ENCODE assay signal across 8 cellular contexts in genomic region chr3:23805228-23805880, GRCh38. TPM values are rescaled to one million over a fixed set of nuclear protein-coding genes. Genes with fewer than 3 reads are reported as not detected.
DNase-seq lines count a peak whose midpoint lies in the region; ATAC-seq and TF ChIP-seq lines count a peak whose summit lies in the region.

No MANE protein-coding gene starts in this region.

- H4K20me1 ChIP-seq in neural progenitor cell (ENCODE audit: low read depth): peaks cover 25% of the 10 kb centered on the region

- peak overlapping the region in 1 of 2 donors; percentile 33 for H3K4me3 ChIP-seq in CD4-positive, alpha-beta memory T cell (ENCODE audit: low read length in 2 of 2)
- H3K4me3 ChIP-seq in MG63 (peak overlapping the region; percentile 56), ectodermal cell (ENCODE audit: insufficient read depth, low read depth, low read length) (peak overlapping the region; percentile 83), neural progenitor cell (peak overlapping the region; percentile 86)

- H3F3A ChIP-seq in neural progenitor cell (ENCODE audit: low read depth): peaks cover 17% of the 10 kb centered on the region

- no peak overlapping the region for H3K27ac ChIP-seq in CD4-positive, alpha-beta memory T cell (ENCODE audit: low read depth, low read length)
- H3K27ac ChIP-seq in ectodermal cell (ENCODE audit: insufficient read depth, low read depth, low read length, poor library complexity, severe bottlenecking) (no peak overlapping the region), neural progenitor cell (no peak overlapping the region)

- H3K4me3 Mint-ChIP-seq in CD4-positive, alpha-beta memory T cell: peak overlapping the region; percentile 89 to 97 (median 94)
- H3K4me3 Mint-ChIP-seq in neural progenitor cell: peak overlapping the region; percentile 95

- DNase-seq in CD4-positive, alpha-beta memory T cell: peak in 1 of 5 donors; percentile 5
- DNase-seq in MG63 (no peak), neural progenitor cell (ENCODE audit: low spot score) (no peak), GF-D8 (lab: John Stamatoyannopoulos, UW) (no peak), NCI-H510A (lab: John Stamatoyannopoulos, UW) (no peak)
- DNase-seq in stimulated activated naive CD4-positive, alpha-beta T cell treated with Interleukin-2 at 50 U/mL for 16 hours (lab: John Stamatoyannopoulos, UW): no peak

- 11 to 17% methylated on average over 16 to 21 of the region's 21 CpGs for WGBS in ectodermal cell, 2 experiments

- H2AFZ ChIP-seq in neural progenitor cell (replicated peaks): peak overlapping the region; percentile 90

- peaks cover 41% of the 10 kb centered on the region for H3K4me1 ChIP-seq in CD4-positive, alpha-beta memory T cell (ENCODE audit: insufficient read depth, low read length)
- H3K4me1 ChIP-seq in ectodermal cell (ENCODE audit: control insufficient read depth, insufficient read depth, low read length) (peaks cover 13% of the 10 kb centered on the region), neural progenitor cell (peaks cover 40% of the 10 kb centered on the region)

- no peak for TF ChIP-seq CTCF in neural progenitor cell (IDR thresholded peaks at IDR 0.05)

- peak overlapping the region; percentile 89 to 97 (median 93) for H3K27ac Mint-ChIP-seq in CD4-positive, alpha-beta memory T cell
- peak overlapping the region; percentile 94 for H3K27ac Mint-ChIP-seq in neural progenitor cell

- peak overlapping the region; percentile 35 for H3K9ac ChIP-seq in neural progenitor cell

- no peaks in the 10 kb centered on the region for H3K27me3 Mint-ChIP-seq in CD4-positive, alpha-beta memory T cell
- H3K27me3 Mint-ChIP-seq in neural progenitor cell (ENCODE audit: insufficient read depth, low read depth): peaks cover 3% of the 10 kb centered on the region

- no peaks in the 10 kb centered on the region for H3K27me3 ChIP-seq in CD4-positive, alpha-beta memory T cell (ENCODE audit: insufficient read depth, low read length)
- H3K27me3 ChIP-seq in MG63: no peaks in the 10 kb centered on the region
- H3K27me3 ChIP-seq in ectodermal cell (ENCODE audit: control insufficient read depth, insufficient read depth, low read length, poor library complexity, severe bottlenecking): no peaks in the 10 kb centered on the region
- no peaks in the 10 kb centered on the region for H3K27me3 ChIP-seq in neural progenitor cell

- H3K9me3 Mint-ChIP-seq in CD4-positive, alpha-beta memory T cell: no peaks in the 10 kb centered on the region
- H3K9me3 Mint-ChIP-seq in neural progenitor cell: no peaks in the 10 kb centered on the region

- ATAC-seq in HG02678 (IDR thresholded peaks at IDR 0.05; ENCODE audit: unreplicated experiment): no peak

- H3K9me3 ChIP-seq in CD4-positive, alpha-beta memory T cell (ENCODE audit: control insufficient read depth in 1 of 2, low read length in 2 of 2): no peaks in the 10 kb centered on the region
- H3K9me3 ChIP-seq in MG63 (no peaks in the 10 kb centered on the region), ectodermal cell (ENCODE audit: control insufficient read depth, low read length) (no peaks in the 10 kb centered on the region), neural progenitor cell (ENCODE audit: low read depth) (no peaks in the 10 kb centered on the region)

- peak overlapping the region; percentile 80 for H3K4me2 ChIP-seq in neural progenitor cell

- H3K36me3 Mint-ChIP-seq in CD4-positive, alpha-beta memory T cell: peaks cover 0 to 14% of the 10 kb centered on the region in 2 donors
- peaks cover 15% of the 10 kb centered on the region for H3K36me3 Mint-ChIP-seq in neural progenitor cell

- H3K36me3 ChIP-seq in CD4-positive, alpha-beta memory T cell (ENCODE audit: insufficient read depth, low read length): no peaks in the 10 kb centered on the region
- no peaks in the 10 kb centered on the region; the same call in 1 of the 2 replicates for H3K36me3 ChIP-seq in MG63
- no peaks in the 10 kb centered on the region for H3K36me3 ChIP-seq in ectodermal cell (ENCODE audit: control insufficient read depth, insufficient read depth, low read length)
- H3K36me3 ChIP-seq in neural progenitor cell: peaks cover 4% of the 10 kb centered on the region

- POLR2A ChIA-PET in CD4-positive, alpha-beta memory T cell (lab: Charles Lee; ENCODE audit: partially characterized antibody): interaction anchor here (1.1 kb wide), 1 partner anchor 111 kb away, joined by 3 read pairs; the partner anchor contains the start of genes NKIRAS1 and RPL15

- CTCF ChIA-PET in CD4-positive, alpha-beta memory T cell (lab: Charles Lee; ENCODE audit: partially characterized antibody): no interaction called here

- peaks cover 43% of the 10 kb centered on the region for H3K79me2 ChIP-seq in neural progenitor cell (ENCODE audit: low read depth)

- H3K4me1 Mint-ChIP-seq in CD4-positive, alpha-beta memory T cell: peaks cover 35 to 45% (median 40%) of the 10 kb centered on the region in 4 donors
- peaks cover 40% of the 10 kb centered on the region for H3K4me1 Mint-ChIP-seq in neural progenitor cell

- intact Hi-C loops in CD4-positive, alpha-beta memory T cell (cut with micrococcal nuclease): loop anchor here (1.0 kb wide), 1 partner anchor 111 kb away; the partner anchor contains the start of gene NKIRAS1

RNA-seq across cellular contexts. Expression of gene UBE2E1, which starts 0.4 kb away (rescaled TPM):
- 10 to 100 TPM; 59.5 to 61.4 TPM for total RNA-seq in CD4-positive, alpha-beta memory T cell
- polyA plus RNA-seq in CD4-positive, alpha-beta memory T cell: 10 to 100 TPM; 10.9 to 12.0 TPM
- total RNA-seq in MG63 (2014; rRNA removed; shearing (Covaris generic); ENCODE audit: low replicate concordance): 81.6 and 95.0 TPM in 2 replicates
- polyA plus RNA-seq in ectodermal cell (2013, experiment 1 of 4): 171 TPM
- 173 TPM for polyA plus RNA-seq in ectodermal cell (2013, experiment 2 of 4)
- polyA plus RNA-seq in ectodermal cell (2013, experiment 3 of 4): 159 TPM
- 183 TPM for polyA plus RNA-seq in ectodermal cell (2013, experiment 4 of 4)
- total RNA-seq in neural progenitor cell (ENCODE audit: low replicate concordance): 376 and 391 TPM in 2 replicates
